ENCODE assay signal across 9 cellular contexts in genomic region chr9:127398715-127399400, GRCh38. TPM values are rescaled to one million over a fixed set of nuclear protein-coding genes. Genes with fewer than 3 reads are reported as not detected.
DNase-seq lines count a peak whose midpoint lies in the region; ATAC-seq and TF ChIP-seq lines count a peak whose summit lies in the region.
"Had no signal": no experiment of that assay in that cellular context is flagged by ENCODE, and none has a peak within 500 bp of the region (broad histone marks: within the 10 kb centered on the region; RNA-seq: fewer than 3 reads in every experiment).

No MANE protein-coding gene starts in this region.

- H3K9me3 Mint-ChIP-seq in endothelial cell (ENCODE audit: unreplicated experiment): no peaks in the 10 kb centered on the region

- H2BK12ac ChIP-seq in trophoblast cell (ENCODE audit: low read length): no peak overlapping the region

- H3K9ac ChIP-seq in trophoblast cell (ENCODE audit: low read length): no peak overlapping the region

- TF ChIP-seq CTCF in GM12864 (IDR thresholded peaks at IDR 0.05; ENCODE audit: low read depth, low read length, missing control alignments): peak; percentile 21
- TF ChIP-seq CTCF in Panc1 (IDR thresholded peaks at IDR 0.05): no peak
- TF ChIP-seq CTCF in endothelial cell (IDR thresholded peaks at IDR 0.05; ENCODE audit: unreplicated experiment): no peak
- no peak for TF ChIP-seq CTCF in coronary artery (IDR thresholded peaks at IDR 0.05)

- no peak for DNase-seq in GM12864 (ENCODE audit: low read depth)
- no peak for DNase-seq in Panc1 (ENCODE audit: low read depth, low spot score)
- no peak for DNase-seq in endothelial cell (ENCODE audit: low spot score)
- no peak for DNase-seq in trophoblast cell
- DNase-seq in SW 1271 (lab: John Stamatoyannopoulos, UW): no peak
- no peak for DNase-seq in coronary artery (ENCODE audit: low spot score)
- DNase-seq in EL: no peak

- BruUV-seq in Panc1 (replicated peaks; lab: Mats Ljungman, UMichigan): TSS peak; percentile 63

- H3K4me3 ChIP-seq in GM12864 (ENCODE audit: low read depth, low read length) (no peak overlapping the region), Panc1 (ENCODE audit: low read depth in 2 of 2, low read length in 2 of 2) (peak overlapping the region; percentile 55 to 64), trophoblast cell (ENCODE audit: low read depth, low read length) (no peak overlapping the region), coronary artery (no peak overlapping the region)

- H3K36me3 ChIP-seq in Panc1 (ENCODE audit: control insufficient read depth, insufficient read depth, low read length) (no peaks in the 10 kb centered on the region; the same call in 1 of the 2 replicates), trophoblast cell (ENCODE audit: control insufficient read depth in 1 of 2, insufficient read depth in 2 of 2, low read length in 2 of 2) (peaks cover 36 to 38% of the 10 kb centered on the region in 2 experiments)

- H3K14ac ChIP-seq in trophoblast cell (ENCODE audit: low read length): no peak overlapping the region

- H2BK120ac ChIP-seq in trophoblast cell (ENCODE audit: insufficient read depth, low read length, poor library complexity): no peak overlapping the region

- peak overlapping the region; percentile 63 for H3K27ac ChIP-seq in Panc1 (ENCODE audit: low read length)
- no peak overlapping the region for H3K27ac ChIP-seq in trophoblast cell (ENCODE audit: low read depth, low read length)
- H3K27ac ChIP-seq in coronary artery: no peak overlapping the region

- no peak overlapping the region for H4K91ac ChIP-seq in trophoblast cell (ENCODE audit: low read depth, low read length)

- ATAC-seq in Panc1 (no peak), GM19452 (IDR thresholded peaks at IDR 0.05; ENCODE audit: unreplicated experiment) (no peak)

- POLR2A ChIA-PET in Panc1 (lab: Charles Lee): interaction anchor here (0.7 kb wide), 1 partner anchor 119 kb away, joined by 5 read pairs; no protein-coding TSS in a partner anchor

- H3K4ac ChIP-seq in trophoblast cell (ENCODE audit: low read depth, low read length): peak overlapping the region; percentile 47

- H3K79me2 ChIP-seq in trophoblast cell (ENCODE audit: control insufficient read depth, insufficient read depth, low read length, poor library complexity): peaks cover 14% of the 10 kb centered on the region

- no peak overlapping the region for H3K18ac ChIP-seq in trophoblast cell (ENCODE audit: low read length)

- no peak overlapping the region for H2BK5ac ChIP-seq in trophoblast cell (ENCODE audit: low read depth, low read length, poor library complexity)

- H3K27me3 ChIP-seq in Panc1 (ENCODE audit: control insufficient read depth, insufficient read depth, low read length): no peaks in the 10 kb centered on the region
- no peaks in the 10 kb centered on the region for H3K27me3 ChIP-seq in trophoblast cell (ENCODE audit: insufficient read depth, low read length)
- H3K27me3 ChIP-seq: SJSA1 had no signal

- H3K4me2 ChIP-seq in trophoblast cell (ENCODE audit: low read length): peak overlapping the region; percentile 81

- peak overlapping the region; percentile 17 for H4K8ac ChIP-seq in trophoblast cell (ENCODE audit: low read depth, low read length)

- H3K4me1 ChIP-seq in Panc1 (ENCODE audit: control insufficient read depth, insufficient read depth, low read length) (peaks cover 12% of the 10 kb centered on the region), trophoblast cell (ENCODE audit: control insufficient read depth in 1 of 2, insufficient read depth in 2 of 2, low read length in 2 of 2) (peaks cover 12 to 18% of the 10 kb centered on the region in 2 experiments)

- in situ Hi-C loops in Panc1 (cut with HindIII; ENCODE audit: low pct_unique_long_range_greater_than_20kb, low sequenced_read_pairs): no loop called here

- H2AK5ac ChIP-seq in trophoblast cell (ENCODE audit: low read length): no peak overlapping the region

- WGBS in trophoblast cell (ENCODE audit: extremely low coverage, insufficient coverage, insufficient read length): no CpG with 5 or more reads among the region's 13 CpGs

- H3K27ac Mint-ChIP-seq in endothelial cell (ENCODE audit: unreplicated experiment): no peak overlapping the region

- H3K36me3 Mint-ChIP-seq in endothelial cell (ENCODE audit: low read depth, unreplicated experiment): no peaks in the 10 kb centered on the region

- peak overlapping the region; percentile 83 for H3K4me3 Mint-ChIP-seq in endothelial cell (ENCODE audit: unreplicated experiment)

- no peak overlapping the region for H2AFZ ChIP-seq in trophoblast cell (ENCODE audit: insufficient read depth, low read length, poor library complexity)

- peaks cover 14% of the 10 kb centered on the region for H3K79me1 ChIP-seq in trophoblast cell (ENCODE audit: low read length)

- H3K23ac ChIP-seq in trophoblast cell (ENCODE audit: low read length): no peak overlapping the region

- peaks cover 3% of the 10 kb centered on the region for H3K4me1 Mint-ChIP-seq in endothelial cell (ENCODE audit: unreplicated experiment)

- H4K12ac ChIP-seq in trophoblast cell (ENCODE audit: low read depth, low read length): no peak overlapping the region

- CTCF ChIA-PET in Panc1 (lab: Charles Lee): no interaction called here

- peaks cover 6% of the 10 kb centered on the region for H3K27me3 Mint-ChIP-seq in endothelial cell (ENCODE audit: unreplicated experiment)

- no peaks in the 10 kb centered on the region for H3K9me3 ChIP-seq in Panc1 (ENCODE audit: control insufficient read depth, insufficient read depth, low read depth, low read length)
- H3K9me3 ChIP-seq in trophoblast cell (ENCODE audit: insufficient read depth, low read depth, low read length): no peaks in the 10 kb centered on the region
- H3K9me3 ChIP-seq: SJSA1 had no signal

- intact Hi-C loops in Panc1 (cut with micrococcal nuclease; ENCODE audit: unreplicated experiment): no loop called here

RNA-seq across cellular contexts. Expression of gene SLC2A8, which starts 1.9 kb away (rescaled TPM):
- 55.7 TPM for total RNA-seq in Panc1 (2021; ENCODE audit: unreplicated experiment)
- polyA plus RNA-seq in Panc1 (2012; ENCODE audit: insufficient read length): 38.1 TPM
- 21.5 TPM for total RNA-seq in endothelial cell (ENCODE audit: unreplicated experiment)
- polyA plus RNA-seq in trophoblast cell (2013): 31.3 and 31.4 TPM in 2 replicates

RNA-seq across cellular contexts. Expression of gene ZNF79, which starts 25.3 kb away (rescaled TPM):
- total RNA-seq in Panc1 (2021; ENCODE audit: unreplicated experiment) (5.4 TPM), endothelial cell (ENCODE audit: unreplicated experiment) (12.6 TPM)
- 3.5 TPM for polyA plus RNA-seq in Panc1 (2012; ENCODE audit: insufficient read length)
- polyA plus RNA-seq in trophoblast cell (2013): 4.7 and 5.3 TPM in 2 replicates

RNA-seq across cellular contexts. Expression of gene RPL12, which starts 52.3 kb away (rescaled TPM):
- total RNA-seq in Panc1 (2021; ENCODE audit: unreplicated experiment) (951 TPM), endothelial cell (ENCODE audit: unreplicated experiment) (1,208 TPM)
- polyA plus RNA-seq in Panc1 (2012; ENCODE audit: insufficient read length): 1,315 TPM
- 2,008 and 2,121 TPM in 2 replicates for polyA plus RNA-seq in trophoblast cell (2013)

RNA-seq across cellular contexts. Expression of gene LRSAM1, which starts 52.5 kb away (rescaled TPM):
- total RNA-seq in Panc1 (2021; ENCODE audit: unreplicated experiment) (15.4 TPM), endothelial cell (ENCODE audit: unreplicated experiment) (22.6 TPM)
- 21.1 TPM for polyA plus RNA-seq in Panc1 (2012; ENCODE audit: insufficient read length)
- polyA plus RNA-seq in trophoblast cell (2013): 11.0 and 12.1 TPM in 2 replicates

Comparison
In these comparisons a context has a peak if more than half of its experiments do, and no peak if none do; other contexts are left out.
1. H3K4me3 ChIP-seq: peak in Panc1 (2 of 2); none in GM12864 (single experiment), trophoblast cell (single experiment) and coronary artery (single experiment).